21 cellular contexts compared by ENCODE assay signal in genomic region chr7:38393874-38394273, GRCh38.
DNase-seq lines count a peak whose midpoint lies in the region; ATAC-seq, FAIRE-seq and TF ChIP-seq lines count a peak whose summit lies in the region.
"Had no signal": no experiment of that assay in that cellular context is flagged by ENCODE, and none has a peak within 500 bp of the region (broad histone marks: within the 10 kb centered on the region; RNA-seq: fewer than 3 reads in every experiment).

No MANE protein-coding gene starts in this region.

- FAIRE-seq in D721Med (lab: Jason Lieb, UNC), result no peak
- FAIRE-seq: pancreas had no signal

- DNase-seq in GM06990 (ENCODE audit: extremely low read depth, insufficient read length), result peak; percentile 24
- no peak for DNase-seq in D721Med (ENCODE audit: insufficient read length, low spot score)
- DNase-seq in epidermal melanocyte (ENCODE audit: insufficient read length, low spot score), result no peak
- DNase-seq in naive thymus-derived CD4-positive, alpha-beta T cell, result no peak
- DNase-seq: activated CD4-positive, alpha-beta T cell treated with anti-CD3 and anti-CD28 coated beads, Interleukin-2, amount 10 ng/mL, durations not matched to agents 7 days and 5 days; amniotic stem cell; Caco-2; hypothalamus; left colon; NCI-H2029; pancreas; T-helper 2 cell had no signal

- intact Hi-C loops in naive thymus-derived CD4-positive, alpha-beta T cell (cut with micrococcal nuclease), result loop anchor here in 1 of 2 donors (10.0 kb wide), 1 partner anchor 511 kb away; the partner anchor contains the start of gene VPS41

- no peak overlapping the region for H3K27ac Mint-ChIP-seq in naive thymus-derived CD4-positive, alpha-beta T cell
- H3K27ac Mint-ChIP-seq: activated CD4-positive, alpha-beta T cell treated with anti-CD3 and anti-CD28 coated beads, Interleukin-2, amount 10 ng/mL, durations not matched to agents 7 days and 5 days; activated T-helper 1 cell treated with anti-CD3 and anti-CD28 coated beads, Interleukin-12 subunit alpha, Interleukin-12 subunit beta, Interleukin-2, Interleukin-4 antibody, amounts not matched to agents 30 ng/mL and 10 ng/mL and 1 ng/mL, durations not matched to agents 14 hours and 24 hours and 36 hours had no signal

- peak; percentile 87 for ATAC-seq in GM19372 (IDR thresholded peaks at IDR 0.05; ENCODE audit: low read depth, unreplicated experiment)
- peak; percentile 55 for ATAC-seq in HG02610 (IDR thresholded peaks at IDR 0.05; ENCODE audit: unreplicated experiment)
- peak; percentile 75 for ATAC-seq in HG03442 (IDR thresholded peaks at IDR 0.05; ENCODE audit: unreplicated experiment)
- no peak for ATAC-seq in GM21737 (IDR thresholded peaks at IDR 0.05; ENCODE audit: unreplicated experiment)
- no peak for ATAC-seq in naive thymus-derived CD4-positive, alpha-beta T cell
- ATAC-seq: esophagus mucosa, left colon had no signal

- H3K9me3 Mint-ChIP-seq in naive thymus-derived CD4-positive, alpha-beta T cell, result peaks cover 0 to 4% (median 0%) of the 10 kb centered on the region in 11 donors
- H3K9me3 Mint-ChIP-seq: activated CD4-positive, alpha-beta T cell treated with anti-CD3 and anti-CD28 coated beads, Interleukin-2, amount 10 ng/mL, durations not matched to agents 7 days and 5 days; activated T-helper 1 cell treated with anti-CD3 and anti-CD28 coated beads, Interleukin-12 subunit alpha, Interleukin-12 subunit beta, Interleukin-2, Interleukin-4 antibody, amounts not matched to agents 30 ng/mL and 10 ng/mL and 1 ng/mL, durations not matched to agents 14 hours and 24 hours and 36 hours had no signal

- peaks cover 0 to 2% of the 10 kb centered on the region in 2 donors for H3K4me1 ChIP-seq in naive thymus-derived CD4-positive, alpha-beta T cell (ENCODE audit: control insufficient read depth in 2 of 2, insufficient read depth in 2 of 2, low read length in 2 of 2)
- H3K4me1 ChIP-seq: Caco-2, pancreas, suprapubic skin had no signal

- POLR2A ChIA-PET in naive thymus-derived CD4-positive, alpha-beta T cell (lab: Charles Lee), result no interaction called here

- peaks cover 0 to 11% (median 8%) of the 10 kb centered on the region in 7 donors for H3K4me1 Mint-ChIP-seq in naive thymus-derived CD4-positive, alpha-beta T cell

- no peak for TF ChIP-seq CTCF in GM06990 (IDR thresholded peaks at IDR 0.05; ENCODE audit: insufficient read depth, low read length, poor library complexity, severe bottlenecking)
- TF ChIP-seq CTCF in D721Med (IDR thresholded peaks at IDR 0.05; ENCODE audit: insufficient read depth, missing control alignments), result no peak

- no peaks in the 10 kb centered on the region for H3K36me3 ChIP-seq in GM06990 (ENCODE audit: control insufficient read depth, insufficient read depth, low read length)
- H3K36me3 ChIP-seq in naive thymus-derived CD4-positive, alpha-beta T cell (ENCODE audit: control insufficient read depth in 2 of 3, insufficient read depth in 3 of 3, low read length in 3 of 3), result no peaks in the 10 kb centered on the region
- H3K36me3 ChIP-seq: pancreas, suprapubic skin had no signal

- H3K4me3 ChIP-seq in GM06990 (replicated peaks; ENCODE audit: low read depth, low read length), result no peak overlapping the region
- no peak overlapping the region for H3K4me3 ChIP-seq in naive thymus-derived CD4-positive, alpha-beta T cell (ENCODE audit: low read length)
- H3K4me3 ChIP-seq: pancreas, smooth muscle cell, suprapubic skin had no signal

- no peaks in the 10 kb centered on the region for H3K9me3 ChIP-seq in naive thymus-derived CD4-positive, alpha-beta T cell (ENCODE audit: control insufficient read depth in 2 of 3, low read length in 3 of 3)
- H3K9me3 ChIP-seq: pancreas, suprapubic skin had no signal

- CTCF ChIA-PET in naive thymus-derived CD4-positive, alpha-beta T cell (lab: Charles Lee), result interaction anchor here (1.0 kb wide), 1 partner anchor 10 kb away, joined by 4 read pairs; no protein-coding TSS in a partner anchor

- H3K27me3 ChIP-seq in GM06990 (replicated peaks; ENCODE audit: control insufficient read depth, insufficient read depth, low read length), result no peaks in the 10 kb centered on the region
- no peaks in the 10 kb centered on the region for H3K27me3 ChIP-seq in naive thymus-derived CD4-positive, alpha-beta T cell (ENCODE audit: control insufficient read depth in 2 of 2, insufficient read depth in 2 of 2, low read length in 2 of 2)
- H3K27me3 ChIP-seq: pancreas, suprapubic skin had no signal

- peaks cover 0 to 5% (median 0%) of the 10 kb centered on the region in 5 donors for H3K36me3 Mint-ChIP-seq in naive thymus-derived CD4-positive, alpha-beta T cell

- peaks cover 0 to 13% (median 0%) of the 10 kb centered on the region in 5 donors for H3K27me3 Mint-ChIP-seq in naive thymus-derived CD4-positive, alpha-beta T cell
- H3K27me3 Mint-ChIP-seq: activated CD4-positive, alpha-beta T cell treated with anti-CD3 and anti-CD28 coated beads, Interleukin-2, amount 10 ng/mL, durations not matched to agents 7 days and 5 days had no signal

- H3K4me3 Mint-ChIP-seq in naive thymus-derived CD4-positive, alpha-beta T cell, result no peak overlapping the region
- H3K4me3 Mint-ChIP-seq: activated CD4-positive, alpha-beta T cell treated with anti-CD3 and anti-CD28 coated beads, Interleukin-2, amount 10 ng/mL, durations not matched to agents 7 days and 5 days; activated T-helper 1 cell treated with anti-CD3 and anti-CD28 coated beads, Interleukin-12 subunit alpha, Interleukin-12 subunit beta, Interleukin-2, Interleukin-4 antibody, amounts not matched to agents 30 ng/mL and 10 ng/mL and 1 ng/mL, durations not matched to agents 14 hours and 24 hours and 36 hours had no signal

- no peak overlapping the region for H3K27ac ChIP-seq in naive thymus-derived CD4-positive, alpha-beta T cell (ENCODE audit: low read depth, low read length)
- H3K27ac ChIP-seq: pancreas, RWPE1, suprapubic skin had no signal

Comparison
In these comparisons a context has a peak if more than half of its experiments do, and no peak if none do; other contexts are left out.
1. ATAC-seq: peak in GM19372 (single experiment), HG02610 (single experiment) and HG03442 (single experiment); none in GM21737 (single experiment) and naive thymus-derived CD4-positive, alpha-beta T cell (single experiment).